Comparison of ENCODE assay signal across 8 cellular contexts in the genomic region with DNA sequence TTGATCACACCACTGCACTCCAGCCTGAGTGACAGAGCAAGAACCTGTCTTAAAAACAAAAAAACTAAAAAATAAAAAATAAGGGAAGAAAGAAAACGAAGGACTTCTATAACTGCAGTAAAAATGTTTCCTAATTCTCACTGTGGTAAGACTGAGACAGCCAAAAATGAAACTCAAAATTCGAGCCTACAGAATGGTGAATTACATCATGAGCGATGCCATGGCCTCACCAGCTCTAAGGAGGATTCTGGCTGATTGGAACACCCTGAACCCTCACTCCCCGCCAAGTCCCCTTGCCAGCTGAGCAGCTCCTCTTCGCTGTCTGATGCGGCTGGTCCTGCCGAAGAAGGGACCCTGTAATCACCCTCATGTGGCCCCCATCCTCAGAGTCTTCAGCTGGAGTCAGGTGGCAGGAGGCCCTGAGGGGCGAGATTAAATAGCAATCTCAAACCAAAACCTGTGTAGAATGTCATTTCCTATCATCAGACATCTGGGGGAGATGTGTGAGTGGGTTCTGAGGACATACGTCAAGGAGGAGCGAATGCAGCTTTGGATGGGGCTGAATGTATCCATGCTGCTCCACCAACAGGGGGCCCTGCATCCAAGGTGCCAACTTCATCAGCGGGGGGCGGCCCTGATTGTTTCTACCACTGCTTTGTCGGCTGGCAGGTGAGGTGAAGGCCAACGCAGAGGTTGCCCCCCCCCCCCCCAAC. TPM values are rescaled to one million over a fixed set of nuclear protein-coding genes. Genes with fewer than 3 reads are reported as not detected.
DNase-seq lines count a peak whose midpoint lies in the region; FAIRE-seq and TF ChIP-seq lines count a peak whose summit lies in the region.

No MANE protein-coding gene starts in this region.

- TF ChIP-seq CTCF in GM06990 (IDR thresholded peaks at IDR 0.05; ENCODE audit: insufficient read depth, low read length, poor library complexity, severe bottlenecking) (peak; percentile 59), LNCAP (IDR thresholded peaks at IDR 0.05) (peak; percentile 33; the same call in 1 of the 2 replicates), bronchial epithelial cell (IDR thresholded peaks at IDR 0.05; ENCODE audit: insufficient read depth, low read length, severe bottlenecking) (peak; percentile 16), neural crest cell (conservative IDR thresholded peaks at IDR 0.05) (peak; percentile 47)

- FAIRE-seq in bronchial epithelial cell (lab: Jason Lieb, UNC), result no peak

- H3K4me3 Mint-ChIP-seq in neural crest cell, result no peak overlapping the region

- no peak for DNase-seq in GM06990 (ENCODE audit: extremely low read depth, insufficient read length)
- no peak for DNase-seq in bronchial epithelial cell (ENCODE audit: low read depth)
- no peak for DNase-seq in neural crest cell (ENCODE audit: low read depth, low spot score)
- DNase-seq in GM19240 (ENCODE audit: insufficient read length, low spot score), result no peak
- DNase-seq in NCI-H187 (lab: John Stamatoyannopoulos, UW), result no peak
- no peak for DNase-seq in GOT3 (lab: John Stamatoyannopoulos, UW)
- DNase-seq in KG1 (lab: John Stamatoyannopoulos, UW), result no peak

- no peak overlapping the region for H3K4me3 ChIP-seq in GM06990 (replicated peaks; ENCODE audit: low read depth, low read length)
- no peak overlapping the region for H3K4me3 ChIP-seq in bronchial epithelial cell (ENCODE audit: low read depth, low read length)

- peaks cover 2% of the 10 kb centered on the region for H3K36me3 Mint-ChIP-seq in neural crest cell (ENCODE audit: low read depth)

- no peaks in the 10 kb centered on the region for H3K36me3 ChIP-seq in GM06990 (ENCODE audit: control insufficient read depth, insufficient read depth, low read length)
- H3K36me3 ChIP-seq in bronchial epithelial cell (ENCODE audit: control insufficient read depth, insufficient read depth, low read length), result no peaks in the 10 kb centered on the region

- H3K27me3 Mint-ChIP-seq in neural crest cell (ENCODE audit: low read depth), result peaks cover 5% of the 10 kb centered on the region

- H3K9me3 Mint-ChIP-seq in neural crest cell, result peaks cover 9% of the 10 kb centered on the region

- no peak overlapping the region for H3K27ac Mint-ChIP-seq in neural crest cell (ENCODE audit: unreplicated experiment)

- H3K4me1 Mint-ChIP-seq in neural crest cell, result peaks cover 27% of the 10 kb centered on the region

- H3K27me3 ChIP-seq in GM06990 (replicated peaks; ENCODE audit: control insufficient read depth, insufficient read depth, low read length) (no peaks in the 10 kb centered on the region), bronchial epithelial cell (ENCODE audit: control insufficient read depth, insufficient read depth, low read length) (no peaks in the 10 kb centered on the region)

RNA-seq across cellular contexts. Expression of a gene that starts 29.2 kb away (rescaled TPM):
- 1.1 and 5.6 TPM in 2 replicates for total RNA-seq in bronchial epithelial cell
- 0.16 and 0.80 TPM in 2 replicates for total RNA-seq in neural crest cell
